8 cellular contexts compared by ENCODE assay signal in genomic region chr5:33440482-33441240, GRCh38. TPM values are rescaled to one million over a fixed set of nuclear protein-coding genes. Genes with fewer than 3 reads are reported as not detected.
A peak's percentile ranks its signal among the peaks of the same experiment; 100 is the strongest.
DNase-seq lines count a peak whose midpoint lies in the region; ATAC-seq, FAIRE-seq and TF ChIP-seq lines count a peak whose summit lies in the region.

Gene TARS1, plus strand, starts transcription at chr5:33440965. Its CDS starts 122 bp downstream, at chr5:33441087.

- H3K79me2 ChIP-seq in OCI-LY1 (ENCODE audit: insufficient read depth, low read length) (peaks cover 7% of the 10 kb centered on the region), endothelial cell of umbilical vein (ENCODE audit: control insufficient read depth, insufficient read depth, low read length) (peaks cover 56% of the 10 kb centered on the region)

- H3K4me1 ChIP-seq in OCI-LY1 (ENCODE audit: insufficient read depth, low read length, severe bottlenecking) (peaks cover 13% of the 10 kb centered on the region), endothelial cell of umbilical vein (ENCODE audit: control insufficient read depth, extremely low read depth, insufficient read depth, low read length) (peaks cover 22% of the 10 kb centered on the region)

- H3K9ac ChIP-seq in OCI-LY1 (ENCODE audit: low read length) (peak within 1 kb of the TSS; percentile 71), endothelial cell of umbilical vein (replicated peaks; ENCODE audit: extremely low read depth, insufficient read depth, low read length) (peak within 1 kb of the TSS; percentile 91)

- TF ChIP-seq CTCF in OCI-LY1 (IDR thresholded peaks at IDR 0.05; ENCODE audit: low read length) (no peak), endothelial cell of umbilical vein (IDR thresholded peaks at IDR 0.05; ENCODE audit: extremely low read depth in 1 of 2, insufficient read depth in 1 of 2, low read depth in 1 of 2, low read length in 2 of 2) (no peak), mesothelial cell of epicardium (IDR thresholded peaks at IDR 0.05; ENCODE audit: unreplicated experiment) (no peak)

- CTCF ChIA-PET in endothelial cell of umbilical vein (lab: Charles Lee), result interaction anchor here (1.0 to 2.4 kb wide), 3 partner anchors 494 to 851 kb away, joined by 3 to 13 read pairs (median 13); partner anchors contain the start of gene RXFP3

- peaks cover 5% of the 10 kb centered on the region for H3K36me3 ChIP-seq in OCI-LY1 (ENCODE audit: insufficient read depth, low read length)
- H3K36me3 ChIP-seq in endothelial cell of umbilical vein (ENCODE audit: control insufficient read depth in 2 of 2, extremely low read depth in 1 of 2, insufficient read depth in 2 of 2, low read length in 2 of 2), result peaks cover 0 to 2% of the 10 kb centered on the region in 2 experiments

- H4K20me1 ChIP-seq in OCI-LY1 (ENCODE audit: insufficient read depth, low read length) (no peaks in the 10 kb centered on the region), endothelial cell of umbilical vein (replicated peaks; ENCODE audit: control insufficient read depth, extremely low read depth, insufficient read depth, low read length) (no peaks in the 10 kb centered on the region)

- no peaks in the 10 kb centered on the region for H3K9me2 ChIP-seq in OCI-LY1 (ENCODE audit: low read depth, low read length)

- H2AFZ ChIP-seq in OCI-LY1 (ENCODE audit: low read length) (peak within 1 kb of the TSS; percentile 15; the same call in 1 of the 2 replicates), endothelial cell of umbilical vein (ENCODE audit: low read depth, low read length) (peak within 1 kb of the TSS; percentile 55)

- intact Hi-C loops in endothelial cell of umbilical vein (cut with micrococcal nuclease), result loop anchor here (1.0 to 5.0 kb wide), 7 partner anchors 70 to 1988 kb away; partner anchors contain the start of gene GOLPH3

- H3F3A ChIP-seq in OCI-LY1 (ENCODE audit: insufficient read depth, low read length), result no peaks in the 10 kb centered on the region

- FAIRE-seq in endothelial cell of umbilical vein (lab: Jason Lieb, UNC), result peak; percentile 95

- H3K27me3 ChIP-seq in OCI-LY1 (ENCODE audit: insufficient read depth, low read length) (no peaks in the 10 kb centered on the region), endothelial cell of umbilical vein (ENCODE audit: control insufficient read depth in 2 of 2, insufficient read depth in 2 of 2, low read length in 2 of 2) (no peaks in the 10 kb centered on the region)

- peaks cover 4% of the 10 kb centered on the region for H3K36me3 Mint-ChIP-seq in mesothelial cell of epicardium

- POLR2A ChIA-PET in endothelial cell of umbilical vein (lab: Charles Lee), result no interaction called here

- no peaks in the 10 kb centered on the region for H3K9me3 ChIP-seq in OCI-LY1 (ENCODE audit: low read length)
- no peaks in the 10 kb centered on the region for H3K9me3 ChIP-seq in endothelial cell of umbilical vein (replicated peaks; ENCODE audit: control insufficient read depth, insufficient read depth, low read length)

- H3K4me2 ChIP-seq in OCI-LY1 (ENCODE audit: low read length) (peak within 1 kb of the TSS; percentile 85), endothelial cell of umbilical vein (ENCODE audit: insufficient read depth, low read length) (peak within 1 kb of the TSS; percentile 96)

- H3K9me3 Mint-ChIP-seq in mesothelial cell of epicardium, result no peaks in the 10 kb centered on the region

- H3K27ac ChIP-seq in OCI-LY1 (ENCODE audit: low read depth, low read length, poor library complexity, severe bottlenecking) (peak within 1 kb of the TSS; percentile 34), endothelial cell of umbilical vein (ENCODE audit: insufficient read depth, low read depth, low read length) (peak within 1 kb of the TSS; percentile 73)

- no peaks in the 10 kb centered on the region for H3K27me3 Mint-ChIP-seq in mesothelial cell of epicardium (ENCODE audit: low read depth)

- peak; percentile 100 for DNase-seq in DMS 273 (lab: John Stamatoyannopoulos, UW; ENCODE audit: unreplicated experiment)
- peak; percentile 64 for DNase-seq in HuH-7 (ENCODE audit: low spot score)
- peak; percentile 95 for DNase-seq in activated CD8-positive, alpha-beta memory T cell treated with anti-CD3 and anti-CD28 coated beads, Interleukin-2, amount 50 U/mL, for 4 hours
- peak; percentile 100 for DNase-seq in endothelial cell of umbilical vein (ENCODE audit: low read depth, low spot score)
- DNase-seq in mesothelial cell of epicardium (ENCODE audit: low spot score in 2 of 2, unreplicated experiment in 2 of 2), result peak; percentile 89 to 94
- DNase-seq in stimulated activated CD8-positive, alpha-beta memory T cell treated with anti-CD3 and anti-CD28 coated beads, Interleukin-15, amount 100 ng/mL, for 48 hours (ENCODE audit: low read depth in 2 of 2), result peak; percentile 90 to 93

- H3K27ac Mint-ChIP-seq in mesothelial cell of epicardium, result no peak within 1 kb of the TSS

- no peaks in the 10 kb centered on the region for H3K9me1 ChIP-seq in endothelial cell of umbilical vein (replicated peaks; ENCODE audit: control insufficient read depth, extremely low read depth, insufficient read depth, low read length)

- dilution Hi-C loops in endothelial cell of umbilical vein (cut with MboI; ENCODE audit: extremely low pct_ligation_motif_present, low sequenced_read_pairs), result no loop called here

- ATAC-seq in GM21526 (IDR thresholded peaks at IDR 0.05; ENCODE audit: low FRiP score, unreplicated experiment), result peak; percentile 93

- H3K4me3 Mint-ChIP-seq in mesothelial cell of epicardium, result no peak within 1 kb of the TSS

- TF ChIP-seq POLR2A in endothelial cell of umbilical vein (IDR thresholded peaks at IDR 0.05; ENCODE audit: low read depth, low read length), result peak; percentile 92

- no TSS peak for BruUV-seq in endothelial cell of umbilical vein (replicated peaks; lab: Mats Ljungman, UMichigan)

- peaks cover 22% of the 10 kb centered on the region for H3K4me1 Mint-ChIP-seq in mesothelial cell of epicardium

- H3K4me3 ChIP-seq in OCI-LY1 (ENCODE audit: low read depth, low read length, poor library complexity, severe bottlenecking) (peak within 1 kb of the TSS; percentile 80), endothelial cell of umbilical vein (replicated peaks in 1 of 3; ENCODE audit: insufficient read depth in 1 of 3, low read depth in 1 of 3, low read length in 3 of 3) (peak within 1 kb of the TSS; percentile 68 to 93 (median 76))

TF ChIP-seq in endothelial cell of umbilical vein, 7 proteins besides CTCF, POLR2A, EP300 and RAD21:
- TF ChIP-seq POLR2AphosphoS5 (IDR thresholded peaks at IDR 0.05; ENCODE audit: insufficient read depth, low read depth, low read length) (peak; percentile 74), MYC (IDR thresholded peaks at IDR 0.05; ENCODE audit: low read depth, low read length) (no peak), GATA2 (IDR thresholded peaks at IDR 0.05; ENCODE audit: insufficient read depth, insufficient read length, low read depth, low read length) (no peak), MAX (IDR thresholded peaks at IDR 0.05; ENCODE audit: insufficient read depth, insufficient read length) (peak; percentile 27), JUN (IDR thresholded peaks at IDR 0.05; ENCODE audit: borderline replicate concordance, insufficient read depth, insufficient read length, low read depth) (no peak), FOS (IDR thresholded peaks at IDR 0.05; ENCODE audit: borderline replicate concordance, insufficient read depth, low read length) (no peak), EZH2 (IDR thresholded peaks at IDR 0.05; ENCODE audit: borderline replicate concordance, low read depth, low read length, severe bottlenecking) (no peak)

RNA-seq across cellular contexts. Expression of gene TARS1, which starts in this region (rescaled TPM):
- total RNA-seq in endothelial cell of umbilical vein (175 and 184 TPM in 2 replicates), mesothelial cell of epicardium (114 to 119 TPM (median 117 TPM) in 3 replicates)
- polyA plus RNA-seq in endothelial cell of umbilical vein, result 32.0 and 39.1 TPM in 2 replicates
- 75.4 and 75.7 TPM in 2 replicates for polyA plus RNA-seq in endothelial cell of umbilical vein (2011; cell fraction: cytosol; rRNA removed)
- 88.6 and 119 TPM in 2 replicates for polyA plus RNA-seq in endothelial cell of umbilical vein (2011; cell fraction: nucleus; rRNA removed)
- polyA plus RNA-seq in endothelial cell of umbilical vein (2012), result 103 and 163 TPM in 2 replicates
- polyA minus RNA-seq in endothelial cell of umbilical vein, result 61.8 and 70.3 TPM in 2 replicates
- 215 TPM for polyA minus RNA-seq in endothelial cell of umbilical vein (2011; cell fraction: cytosol; rRNA and poly(A)+ RNA removed)
- polyA minus RNA-seq in endothelial cell of umbilical vein (2011; cell fraction: nucleus; rRNA and poly(A)+ RNA removed), result 64.0 and 85.6 TPM in 2 replicates

Comparison
In these comparisons a context has a peak if more than half of its experiments do, and no peak if none do; other contexts are left out.
1. Peak in every context shown above with its lines: DNase-seq, ATAC-seq, H3K4me3 ChIP-seq and H3K27ac ChIP-seq.